In genomic region chr1:29237906-29238600, GRCh38 we compare ENCODE assay signal across 8 cellular contexts. TPM values are rescaled to one million over a fixed set of nuclear protein-coding genes. Genes with fewer than 3 reads are reported as not detected.
A peak's percentile ranks its signal among the peaks of the same experiment; 100 is the strongest.
DNase-seq lines count a peak whose midpoint lies in the region; ATAC-seq and TF ChIP-seq lines count a peak whose summit lies in the region.

No MANE protein-coding gene starts in this region.

- H3K27ac Mint-ChIP-seq in CD14-positive monocyte: peak overlapping the region in 2 of 7 donors; percentile 45 to 84
- peak overlapping the region; percentile 92 for H3K27ac Mint-ChIP-seq in MCF 10A (ENCODE audit: low read depth, unreplicated experiment)

- BruUV-seq in MCF 10A (replicated peaks; lab: Mats Ljungman, UMichigan): no TSS peak

- no peaks in the 10 kb centered on the region for H3K27me3 ChIP-seq in kidney epithelial cell (ENCODE audit: control insufficient read depth, insufficient read depth, low read length)

- CTCF ChIA-PET in MCF 10A (lab: Yijun Ruan, JAX): interaction anchor here (0.6 to 1.4 kb wide), 2 partner anchors 33 to 1143 kb away, joined by 3 to 5 read pairs; no protein-coding TSS in a partner anchor

- intact Hi-C loops in CD14-positive monocyte (cut with micrococcal nuclease) (loop anchor here (5.0 kb wide), 3 partner anchors 614 to 1469 kb away; no protein-coding TSS in a partner anchor), MCF 10A (cut with micrococcal nuclease) (loop anchor here (1.0 to 10.0 kb wide), 7 partner anchors 104 to 1470 kb away; no protein-coding TSS in a partner anchor)

- H3K4me1 Mint-ChIP-seq in CD14-positive monocyte: peaks cover 25% of the 10 kb centered on the region
- peaks cover 30% of the 10 kb centered on the region for H3K4me1 Mint-ChIP-seq in MCF 10A (ENCODE audit: insufficient read depth, unreplicated experiment)

- POLR2A ChIA-PET in MCF 10A (lab: Yijun Ruan, JAX): interaction anchor here (0.7 to 2.7 kb wide), 4 partner anchors 8 to 76 kb away, joined by 3 to 14 read pairs (median 8); partner anchors contain the start of gene MECR

- H3K4me3 Mint-ChIP-seq in CD14-positive monocyte: peak overlapping the region; percentile 79 to 95
- H3K4me3 Mint-ChIP-seq in MCF 10A (ENCODE audit: unreplicated experiment): peak overlapping the region; percentile 83

- TF ChIP-seq CTCF in CD14-positive monocyte (IDR thresholded peaks at IDR 0.05) (no peak), MCF 10A (IDR thresholded peaks at IDR 0.05; ENCODE audit: unreplicated experiment) (no peak), kidney epithelial cell (IDR thresholded peaks at IDR 0.05; ENCODE audit: insufficient read depth, low read length, poor library complexity, severe bottlenecking) (no peak)

- H3K4me3 ChIP-seq in Jurkat, Clone E6-1 (ENCODE audit: low read length): peak overlapping the region; percentile 24
- peak overlapping the region; percentile 67 for H3K4me3 ChIP-seq in kidney epithelial cell (ENCODE audit: low read depth, low read length)

- H3K9me3 Mint-ChIP-seq in CD14-positive monocyte: peaks cover 0 to 19% (median 7%) of the 10 kb centered on the region in 7 donors
- H3K9me3 Mint-ChIP-seq in MCF 10A (ENCODE audit: unreplicated experiment): no peaks in the 10 kb centered on the region

- DNase-seq in CD14-positive monocyte (ENCODE audit: low spot score) (no peak), MCF 10A (ENCODE audit: unreplicated experiment) (peak; percentile 42), kidney epithelial cell (ENCODE audit: low read depth) (no peak), SIG-M5 (lab: John Stamatoyannopoulos, UW) (no peak)
- no peak for DNase-seq in Jurkat, Clone E6-1 (ENCODE audit: low read depth, low spot score)
- peak; percentile 13 for DNase-seq in stimulated activated naive CD8-positive, alpha-beta T cell treated with anti-CD3 and anti-CD28 coated beads, Interleukin-15, Interleukin-2, amounts not matched to agents 100 U/mL and 50 U/mL, for 24 hours

- no peak for ATAC-seq in stimulated activated naive CD8-positive, alpha-beta T cell treated with anti-CD3 and anti-CD28 coated beads, Interleukin-15, Interleukin-2, amounts not matched to agents 100 U/mL and 50 U/mL, for 24 hours
- ATAC-seq in HG02623 (IDR thresholded peaks at IDR 0.05; ENCODE audit: unreplicated experiment) (no peak), GM18858 (IDR thresholded peaks at IDR 0.05; ENCODE audit: unreplicated experiment) (no peak)

- no peaks in the 10 kb centered on the region for H3K36me3 ChIP-seq in kidney epithelial cell (ENCODE audit: control insufficient read depth, insufficient read depth, low read length)

- H3K36me3 Mint-ChIP-seq in CD14-positive monocyte (peaks cover 6 to 14% of the 10 kb centered on the region in 2 donors), MCF 10A (ENCODE audit: insufficient read depth, unreplicated experiment) (peaks cover 6% of the 10 kb centered on the region)

- H3K27me3 Mint-ChIP-seq in CD14-positive monocyte (ENCODE audit: low read depth in 3 of 3) (peaks cover 57 to 77% (median 58%) of the 10 kb centered on the region in 3 donors), MCF 10A (ENCODE audit: insufficient read depth, unreplicated experiment) (peaks cover 14% of the 10 kb centered on the region)

RNA-seq across cellular contexts. Expression of gene PTPRU, which starts 1.7 kb away (rescaled TPM):
- under 1 TPM in 1 of 2 donors, not detected in 1; 0.42 TPM for polyA plus RNA-seq in CD14-positive monocyte
- polyA plus RNA-seq in Jurkat, Clone E6-1 (2012; ENCODE audit: insufficient read depth, insufficient read length): 33.3 TPM
- 24.1 and 26.8 TPM in 2 replicates for total RNA-seq in MCF 10A (2022)
- total RNA-seq in kidney epithelial cell: 55.4 and 80.4 TPM in 2 replicates

RNA-seq across cellular contexts. Expression of gene MECR, which starts 7.3 kb away (rescaled TPM):
- polyA plus RNA-seq in CD14-positive monocyte: 1 to 10 TPM; 6.3 to 7.5 TPM
- polyA plus RNA-seq in Jurkat, Clone E6-1 (2012; ENCODE audit: insufficient read depth, insufficient read length): 47.2 TPM
- 46.2 and 59.1 TPM in 2 replicates for total RNA-seq in MCF 10A (2022)
- 23.6 and 30.5 TPM in 2 replicates for total RNA-seq in kidney epithelial cell

RNA-seq across cellular contexts. Expression of gene SRSF4, which starts 56.4 kb away (rescaled TPM):
- polyA plus RNA-seq in CD14-positive monocyte: 10 to 100 TPM; 38.4 to 55.5 TPM
- 118 TPM for polyA plus RNA-seq in Jurkat, Clone E6-1 (2012; ENCODE audit: insufficient read depth, insufficient read length)
- 95.8 and 97.9 TPM in 2 replicates for total RNA-seq in MCF 10A (2022)
- 30.0 and 40.2 TPM in 2 replicates for total RNA-seq in kidney epithelial cell

Comparison
In these comparisons a context has a peak if more than half of its experiments do, and no peak if none do; other contexts are left out.
1. DNase-seq: peak in MCF 10A (single experiment) and stimulated activated naive CD8-positive, alpha-beta T cell treated with anti-CD3 and anti-CD28 coated beads, Interleukin-15, Interleukin-2, amounts not matched to agents 100 U/mL and 50 U/mL, for 24 hours (single experiment); none in CD14-positive monocyte (single experiment), Jurkat, Clone E6-1 (single experiment), kidney epithelial cell (single experiment) and SIG-M5 (single experiment).